ENCODE assay signal across 8 cellular contexts in genomic region chr15:44289352-44289790, GRCh38. TPM values are rescaled to one million over a fixed set of nuclear protein-coding genes. Genes with fewer than 3 reads are reported as not detected.
DNase-seq lines count a peak whose midpoint lies in the region; ATAC-seq and TF ChIP-seq lines count a peak whose summit lies in the region.

No MANE protein-coding gene starts in this region.

- H3K4me1 Mint-ChIP-seq in nephron: peaks cover 40% of the 10 kb centered on the region

- TF ChIP-seq CTCF in choroid plexus epithelial cell (conservative IDR thresholded peaks at IDR 0.05; ENCODE audit: low read depth, low read length) (no peak), nephron (IDR thresholded peaks at IDR 0.05; ENCODE audit: unreplicated experiment in 3 of 3) (no peak)

- no peaks in the 10 kb centered on the region for H3K9me3 Mint-ChIP-seq in nephron

- DNase-seq in D341Med (ENCODE audit: low spot score): peak; percentile 26
- peak; percentile 13 for DNase-seq in choroid plexus epithelial cell (ENCODE audit: low read depth)
- no peak for DNase-seq in mesenteric fat pad (ENCODE audit: low spot score)
- no peak for DNase-seq in NK-92 treated with Interleukin-12 subunit alpha and Interleukin-12 subunit beta, amount 100 ng/mL, for 24 hours (lab: John Stamatoyannopoulos, UW)
- no peak for DNase-seq in KG1 (lab: John Stamatoyannopoulos, UW)

- no peaks in the 10 kb centered on the region for H3K9me3 ChIP-seq in KOPT-K1 (ENCODE audit: insufficient read depth, low read length, poor library complexity, severe bottlenecking)

- peak overlapping the region; percentile 82 for H3K27ac ChIP-seq in KOPT-K1 (ENCODE audit: low read depth, low read length, poor library complexity, severe bottlenecking)

- peak overlapping the region; percentile 95 to 97 (median 96) for H3K4me3 Mint-ChIP-seq in nephron

- no peak for ATAC-seq in GM19324 (IDR thresholded peaks at IDR 0.05; ENCODE audit: low FRiP score, unreplicated experiment)

- peaks cover 5% of the 10 kb centered on the region; the same call in 1 of the 2 replicates for H3K36me3 ChIP-seq in KOPT-K1 (ENCODE audit: insufficient read depth, low read length)

- H3K36me3 Mint-ChIP-seq in nephron (ENCODE audit: low read depth): peaks cover 19% of the 10 kb centered on the region

- H3K27me3 Mint-ChIP-seq in nephron (ENCODE audit: low read depth): peaks cover 6% of the 10 kb centered on the region

- H3K27ac Mint-ChIP-seq in nephron: peak overlapping the region; percentile 96 to 100 (median 99)

- H3K4me3 ChIP-seq in choroid plexus epithelial cell (ENCODE audit: low read depth, low read length): peak overlapping the region; percentile 97

RNA-seq across cellular contexts. Expression of gene GOLM2, which starts 0.9 kb away (rescaled TPM):
- total RNA-seq in mesenteric fat pad: 69.6 TPM

Comparison
In these comparisons a context has a peak if more than half of its experiments do, and no peak if none do; other contexts are left out.
1. DNase-seq: peak in D341Med (single experiment) and choroid plexus epithelial cell (single experiment); none in mesenteric fat pad (single experiment), NK-92 treated with Interleukin-12 subunit alpha and Interleukin-12 subunit beta, amount 100 ng/mL, for 24 hours (single experiment) and KG1 (single experiment).